ENCODE assay signal across 19 cellular contexts in the genomic region with DNA sequence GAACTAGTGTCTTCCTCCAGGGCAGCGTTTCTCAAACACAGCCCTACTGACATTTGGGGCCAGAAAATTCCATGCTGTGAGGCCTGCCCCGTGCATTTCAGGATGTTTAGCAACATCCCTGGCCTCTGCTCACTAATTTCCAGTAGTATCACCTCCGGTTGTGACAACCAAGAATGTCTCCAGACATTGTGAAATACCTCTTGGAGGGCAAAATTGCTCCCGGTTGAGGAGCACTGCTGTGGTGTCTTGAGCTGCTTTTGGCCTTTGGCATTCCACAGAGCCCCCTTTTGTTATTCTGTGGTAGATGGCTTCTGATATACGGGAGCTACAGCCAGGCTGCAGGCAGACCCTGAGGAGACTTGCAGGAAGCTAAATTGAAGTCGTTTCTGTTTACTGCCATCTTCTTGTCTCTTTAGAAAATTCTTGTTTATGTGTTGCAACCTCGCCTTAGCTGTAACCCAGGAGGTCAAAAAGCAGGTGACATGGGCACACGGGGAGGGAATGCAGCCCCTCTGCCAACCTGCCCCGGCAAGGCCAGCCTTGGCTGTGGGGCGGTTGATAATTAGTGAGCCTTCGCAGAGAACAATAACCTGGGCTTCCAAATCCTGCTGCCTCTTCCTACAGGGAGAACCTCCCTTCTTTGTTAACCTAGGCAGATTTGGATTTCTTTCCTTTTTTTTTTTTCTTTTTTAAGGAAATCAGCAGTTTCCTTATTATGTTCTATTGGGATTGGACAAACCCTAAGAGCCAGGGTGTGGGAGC.
DNase-seq lines count a peak whose midpoint lies in the region; TF ChIP-seq lines count a peak whose summit lies in the region.
"Had no signal": no experiment of that assay in that cellular context is flagged by ENCODE, and none has a peak within 500 bp of the region (broad histone marks: within the 10 kb centered on the region; RNA-seq: fewer than 3 reads in every experiment).

No MANE protein-coding gene starts in this region.

- H3K4me1 Mint-ChIP-seq in endothelial cell (ENCODE audit: unreplicated experiment) (peaks cover 17% of the 10 kb centered on the region), osteocyte (ENCODE audit: unreplicated experiment) (peaks cover 63% of the 10 kb centered on the region)
- H3K4me1 Mint-ChIP-seq: activated CD4-positive, alpha-beta T cell treated with anti-CD3 and anti-CD28 coated beads for 36 hours had no signal

- DNase-seq in NOMO-1 (lab: John Stamatoyannopoulos, UW; ENCODE audit: unreplicated experiment in 2 of 2), result peak; percentile 11 to 35
- DNase-seq in NOMO-1 treated with DMSO at 0.1 percent for 48 hours (lab: John Stamatoyannopoulos, UW; ENCODE audit: unreplicated experiment), result no peak
- DNase-seq in PC-9, result peak; percentile 64 to 99
- no peak for DNase-seq in endothelial cell (ENCODE audit: low spot score)
- no peak for DNase-seq in osteocyte (ENCODE audit: extremely low spot score, unreplicated experiment)
- DNase-seq in 8988T, result no peak
- no peak for DNase-seq in G401 (ENCODE audit: low spot score)
- no peak for DNase-seq in hippocampal formation (lab: John Stamatoyannopoulos, UW)
- DNase-seq: activated CD4-positive, alpha-beta T cell treated with anti-CD3 and anti-CD28 coated beads for 36 hours; activated T-cell treated with anti-CD3 and anti-CD28 coated beads, Interleukin-2, amount 50 U/mL, for 48 hours; effector memory CD4-positive, alpha-beta T cell; NCI-H1105 treated with DMSO at 0.1 percent for 48 hours; NCI-H446 treated with DMSO at 0.1 percent for 48 hours; stimulated activated CD8-positive, alpha-beta memory T cell treated with anti-CD3 and anti-CD28 coated beads, Interleukin-4, amount 100 ng/mL, for 48 hours; upper lobe of left lung had no signal

- POLR2A ChIA-PET in PC-9 (lab: Charles Lee; ENCODE audit: unreplicated experiment), result interaction anchor here (0.5 to 1.3 kb wide), 6 partner anchors 15 to 409 kb away, joined by 3 to 12 read pairs (median 6); a partner anchor contains a TSS

- no peaks in the 10 kb centered on the region for H3K9me2 ChIP-seq in PC-9 (ENCODE audit: insufficient read depth)

- H3K27me3 ChIP-seq in PC-9 (ENCODE audit: insufficient read depth, low read depth), result no peaks in the 10 kb centered on the region
- H3K27me3 ChIP-seq: ascending aorta, upper lobe of left lung had no signal

- no peaks in the 10 kb centered on the region for H4K20me1 ChIP-seq in PC-9 (ENCODE audit: insufficient read depth)

- no peaks in the 10 kb centered on the region for H3K79me2 ChIP-seq in PC-9 (ENCODE audit: low read depth)
- H3K79me2 ChIP-seq: parathyroid adenoma had no signal

- peak overlapping the region; percentile 90 for H3K27ac Mint-ChIP-seq in endothelial cell (ENCODE audit: unreplicated experiment)
- H3K27ac Mint-ChIP-seq in osteocyte (ENCODE audit: unreplicated experiment), result peak overlapping the region; percentile 96
- H3K27ac Mint-ChIP-seq: activated CD4-positive, alpha-beta T cell treated with anti-CD3 and anti-CD28 coated beads for 36 hours had no signal

- CTCF ChIA-PET in PC-9 (lab: Charles Lee), result interaction anchor here (0.6 kb wide), 2 partner anchors 81 to 216 kb away, joined by 3 to 4 read pairs; no protein-coding TSS in a partner anchor

- H3K9me3 Mint-ChIP-seq in endothelial cell (ENCODE audit: unreplicated experiment) (no peaks in the 10 kb centered on the region), osteocyte (ENCODE audit: unreplicated experiment) (no peaks in the 10 kb centered on the region)

- H3F3A ChIP-seq in PC-9 (ENCODE audit: insufficient read depth, low read depth), result peaks cover 49% of the 10 kb centered on the region

- peak overlapping the region; percentile 32; the same call in 1 of the 2 replicates for H3K4me3 ChIP-seq in PC-9
- H3K4me3 ChIP-seq: ascending aorta, GM12878, SK-N-MC, upper lobe of left lung had no signal

- BruUV-seq in PC-9 (replicated peaks; lab: Mats Ljungman, UMichigan), result TSS peak; percentile 74

- peak overlapping the region; percentile 74 for H3K4me2 ChIP-seq in PC-9

- no peaks in the 10 kb centered on the region for H3K36me3 Mint-ChIP-seq in endothelial cell (ENCODE audit: low read depth, unreplicated experiment)
- H3K36me3 Mint-ChIP-seq in osteocyte (ENCODE audit: unreplicated experiment), result no peaks in the 10 kb centered on the region

- H3K27ac ChIP-seq in PC-9, result peak overlapping the region; percentile 97
- H3K27ac ChIP-seq: parathyroid adenoma, SK-N-MC, upper lobe of left lung had no signal

- H3K9me3 ChIP-seq in PC-9 (ENCODE audit: insufficient read depth, low read depth), result no peaks in the 10 kb centered on the region
- H3K9me3 ChIP-seq: ascending aorta, upper lobe of left lung had no signal

- H3K4me1 ChIP-seq in PC-9 (replicated peaks; ENCODE audit: insufficient read depth), result peaks cover 72% of the 10 kb centered on the region
- H3K4me1 ChIP-seq: parathyroid adenoma had no signal

- H2AFZ ChIP-seq in PC-9, result peak overlapping the region; percentile 54
- H2AFZ ChIP-seq: parathyroid adenoma had no signal

- intact Hi-C loops in PC-9 (cut with micrococcal nuclease; ENCODE audit: unreplicated experiment), result loop anchor here (1.0 to 10.0 kb wide), 4 partner anchors 124 to 528 kb away; a partner anchor contains a TSS

- H3K27me3 Mint-ChIP-seq in endothelial cell (ENCODE audit: unreplicated experiment) (peaks cover 4% of the 10 kb centered on the region), osteocyte (ENCODE audit: unreplicated experiment) (no peaks in the 10 kb centered on the region)

- H3K36me3 ChIP-seq in PC-9 (ENCODE audit: low read depth), result 0 out of 2 replicates have a peak, but pooled peaks cover 3% of the 10 kb centered on the region
- H3K36me3 ChIP-seq: ascending aorta, upper lobe of left lung had no signal

- TF ChIP-seq CTCF in PC-9 (conservative IDR thresholded peaks at IDR 0.05) (no peak), endothelial cell (IDR thresholded peaks at IDR 0.05; ENCODE audit: unreplicated experiment) (no peak), osteocyte (IDR thresholded peaks at IDR 0.05) (no peak)

- no peak overlapping the region for H3K4me3 Mint-ChIP-seq in endothelial cell (ENCODE audit: unreplicated experiment)
- H3K4me3 Mint-ChIP-seq in osteocyte (ENCODE audit: unreplicated experiment), result peak overlapping the region; percentile 58
- H3K4me3 Mint-ChIP-seq: activated CD4-positive, alpha-beta T cell treated with anti-CD3 and anti-CD28 coated beads for 36 hours had no signal

- in situ Hi-C loops in G401 (cut with HindIII; ENCODE audit: low sequenced_read_pairs), result no loop called here

Comparison
In these comparisons a context has a peak if more than half of its experiments do, and no peak if none do; other contexts are left out.
1. DNase-seq: peak in NOMO-1 (2 of 2) and PC-9 (2 of 2); none in NOMO-1 treated with DMSO at 0.1 percent for 48 hours (single experiment), endothelial cell (single experiment), osteocyte (single experiment), 8988T (single experiment), G401 (single experiment) and hippocampal formation (0 of 2).